8 cellular contexts compared by ENCODE assay signal in genomic region chr6:42781546-42781810, GRCh38. TPM values are rescaled to one million over a fixed set of nuclear protein-coding genes. Genes with fewer than 3 reads are reported as not detected.
DNase-seq lines count a peak whose midpoint lies in the region; ATAC-seq and TF ChIP-seq lines count a peak whose summit lies in the region.

No MANE protein-coding gene starts in this region.

- H2BK120ac ChIP-seq in trophoblast cell (ENCODE audit: insufficient read depth, low read length, poor library complexity) = no peak overlapping the region

- no peak overlapping the region for H4K91ac ChIP-seq in trophoblast cell (ENCODE audit: low read depth, low read length)

- no peak overlapping the region for H2BK12ac ChIP-seq in trophoblast cell (ENCODE audit: low read length)

- H3K18ac ChIP-seq in trophoblast cell (ENCODE audit: low read length) = no peak overlapping the region

- peak overlapping the region; percentile 87 for H3K4me3 Mint-ChIP-seq in endothelial cell (ENCODE audit: unreplicated experiment)

- H3K4me1 Mint-ChIP-seq in endothelial cell (ENCODE audit: unreplicated experiment) = peaks cover 19% of the 10 kb centered on the region

- no peak overlapping the region for H3K23ac ChIP-seq in trophoblast cell (ENCODE audit: low read length)

- no peak overlapping the region for H4K8ac ChIP-seq in trophoblast cell (ENCODE audit: low read depth, low read length)

- peak overlapping the region; percentile 93 for H3K9ac ChIP-seq in OCI-LY3 (ENCODE audit: low read length)
- H3K9ac ChIP-seq in trophoblast cell (ENCODE audit: low read length) = no peak overlapping the region

- peaks cover 20% of the 10 kb centered on the region for H3K27me3 Mint-ChIP-seq in endothelial cell (ENCODE audit: unreplicated experiment)

- H3K36me3 Mint-ChIP-seq in endothelial cell (ENCODE audit: low read depth, unreplicated experiment) = peaks cover 12% of the 10 kb centered on the region

- H3K9me3 Mint-ChIP-seq in endothelial cell (ENCODE audit: unreplicated experiment) = no peaks in the 10 kb centered on the region

- no peak overlapping the region for H3K4ac ChIP-seq in trophoblast cell (ENCODE audit: low read depth, low read length)

- H4K12ac ChIP-seq in trophoblast cell (ENCODE audit: low read depth, low read length) = no peak overlapping the region

- H2BK5ac ChIP-seq in trophoblast cell (ENCODE audit: low read depth, low read length, poor library complexity) = no peak overlapping the region

- in situ Hi-C loops in GM13977 (cut with MboI; ENCODE audit: low pct_unique_long_range_greater_than_20kb, low sequenced_read_pairs, unreplicated experiment) = no loop called here

- H3K9me3 ChIP-seq in OCI-LY3 (ENCODE audit: insufficient read depth, low read length) (no peaks in the 10 kb centered on the region), trophoblast cell (ENCODE audit: insufficient read depth, low read depth, low read length) (no peaks in the 10 kb centered on the region)

- H3K4me3 ChIP-seq in OCI-LY3 (ENCODE audit: low read length) (peak overlapping the region; percentile 80), trophoblast cell (ENCODE audit: low read depth, low read length) (peak overlapping the region; percentile 65)

- H3K79me2 ChIP-seq in OCI-LY3 (ENCODE audit: low read length) (peaks cover 40% of the 10 kb centered on the region), trophoblast cell (ENCODE audit: control insufficient read depth, insufficient read depth, low read length, poor library complexity) (peaks cover 14% of the 10 kb centered on the region)

- no peak overlapping the region for H2AK5ac ChIP-seq in trophoblast cell (ENCODE audit: low read length)

- H3K4me1 ChIP-seq in OCI-LY3 (ENCODE audit: low read length) (peaks cover 53% of the 10 kb centered on the region), trophoblast cell (ENCODE audit: control insufficient read depth in 1 of 2, insufficient read depth in 2 of 2, low read length in 2 of 2) (peaks cover 2 to 6% of the 10 kb centered on the region in 2 experiments)

- H3K27me3 ChIP-seq in OCI-LY3 (ENCODE audit: low read depth, low read length) = no peaks in the 10 kb centered on the region
- H3K27me3 ChIP-seq in trophoblast cell (ENCODE audit: insufficient read depth, low read length) = peaks cover 5% of the 10 kb centered on the region

- DNase-seq in GM13977 (ENCODE audit: low spot score) (peak; percentile 41), endothelial cell (ENCODE audit: low spot score) (no peak), trophoblast cell (peak in 1 of 2 donors; percentile 37), GOT3 (lab: John Stamatoyannopoulos, UW) (no peak), D341Med (ENCODE audit: low spot score) (no peak), SIG-M5 (lab: John Stamatoyannopoulos, UW) (no peak)

- H3K27ac ChIP-seq in OCI-LY3 (ENCODE audit: low read length) (peak overlapping the region; percentile 85), trophoblast cell (ENCODE audit: low read depth, low read length) (peak overlapping the region; percentile 98)

- H3K36me3 ChIP-seq in OCI-LY3 (replicated peaks; ENCODE audit: low read depth, low read length) (peaks cover 4% of the 10 kb centered on the region), trophoblast cell (ENCODE audit: control insufficient read depth in 1 of 2, insufficient read depth in 2 of 2, low read length in 2 of 2) (no peaks in the 10 kb centered on the region)

- no peak for ATAC-seq in GM21619 (IDR thresholded peaks at IDR 0.05; ENCODE audit: unreplicated experiment)

- H3K79me1 ChIP-seq in trophoblast cell (ENCODE audit: low read length) = peaks cover 24% of the 10 kb centered on the region

- WGBS in trophoblast cell (ENCODE audit: extremely low coverage, insufficient coverage, insufficient read length) = no CpG with 5 or more reads among the region's 4 CpGs

- H3K27ac Mint-ChIP-seq in endothelial cell (ENCODE audit: unreplicated experiment) = peak overlapping the region; percentile 93

- no peaks in the 10 kb centered on the region for H4K20me1 ChIP-seq in OCI-LY3 (ENCODE audit: insufficient read depth, low read length)

- peak overlapping the region; percentile 54 for H3K4me2 ChIP-seq in OCI-LY3 (ENCODE audit: low read length)
- peak overlapping the region; percentile 73 for H3K4me2 ChIP-seq in trophoblast cell (ENCODE audit: low read length)

- TF ChIP-seq CTCF in GM13977 (IDR thresholded peaks at IDR 0.05; ENCODE audit: extremely low read depth, insufficient read depth, missing control alignments) (no peak), OCI-LY3 (IDR thresholded peaks at IDR 0.05; ENCODE audit: low read depth, low read length) (no peak), endothelial cell (IDR thresholded peaks at IDR 0.05; ENCODE audit: unreplicated experiment) (no peak)

- no peak overlapping the region for H2AFZ ChIP-seq in OCI-LY3 (ENCODE audit: low read depth, low read length)
- no peak overlapping the region for H2AFZ ChIP-seq in trophoblast cell (ENCODE audit: insufficient read depth, low read length, poor library complexity)

- no peak overlapping the region for H3K14ac ChIP-seq in trophoblast cell (ENCODE audit: low read length)

RNA-seq across cellular contexts. Expression of gene BICRAL, which starts 0.4 kb away (rescaled TPM):
- 9.2 TPM for total RNA-seq in endothelial cell (ENCODE audit: unreplicated experiment)
- 3.5 TPM in 2 replicates for polyA plus RNA-seq in trophoblast cell (2013)

RNA-seq across cellular contexts. Expression of gene TBCC, which starts 35.6 kb away (rescaled TPM):
- 23.4 TPM for total RNA-seq in endothelial cell (ENCODE audit: unreplicated experiment)
- polyA plus RNA-seq in trophoblast cell (2013) = 19.7 and 20.7 TPM in 2 replicates

RNA-seq across cellular contexts. Expression of gene PRPH2, which starts 59.1 kb away (rescaled TPM):
- 0.15 TPM for total RNA-seq in endothelial cell (ENCODE audit: unreplicated experiment)
- polyA plus RNA-seq in trophoblast cell (2013) = 0.01 and 0.04 TPM in 2 replicates
